12 cellular contexts compared by ENCODE assay signal in genomic region chr7:137816696-137817320, GRCh38. TPM values are rescaled to one million over a fixed set of nuclear protein-coding genes. Genes with fewer than 3 reads are reported as not detected.
A peak's percentile ranks its signal among the peaks of the same experiment; 100 is the strongest.
DNase-seq lines count a peak whose midpoint lies in the region; ATAC-seq and TF ChIP-seq lines count a peak whose summit lies in the region.
"Had no signal": no experiment of that assay in that cellular context is flagged by ENCODE, and none has a peak within 500 bp of the region (broad histone marks: within the 10 kb centered on the region; RNA-seq: fewer than 3 reads in every experiment).

No MANE protein-coding gene starts in this region.

- H3K27ac Mint-ChIP-seq in neural progenitor cell: no peak overlapping the region

- H2AFZ ChIP-seq in MM.1S (ENCODE audit: low read length) (no peak overlapping the region), neural progenitor cell (replicated peaks) (no peak overlapping the region)

- no peaks in the 10 kb centered on the region for H3K27me3 Mint-ChIP-seq in neural progenitor cell (ENCODE audit: insufficient read depth, low read depth)

- TF ChIP-seq CTCF in MM.1S (IDR thresholded peaks at IDR 0.05; ENCODE audit: low read length): 0 out of 2 replicates have a peak, but pooled peaks have one; percentile 8
- TF ChIP-seq CTCF in neural progenitor cell (IDR thresholded peaks at IDR 0.05): peak; percentile 46

- H3K27ac ChIP-seq in MM.1S (ENCODE audit: low read length) (no peak overlapping the region), neural progenitor cell (no peak overlapping the region)
- H3K27ac ChIP-seq: SJCRH30, upper lobe of left lung had no signal

- no peaks in the 10 kb centered on the region for H3K79me2 ChIP-seq in MM.1S (ENCODE audit: low read length)
- H3K79me2 ChIP-seq in neural progenitor cell (ENCODE audit: low read depth): no peaks in the 10 kb centered on the region

- peaks cover 27% of the 10 kb centered on the region for H3K4me1 Mint-ChIP-seq in neural progenitor cell

- H3K36me3 ChIP-seq in MM.1S (replicated peaks; ENCODE audit: insufficient read depth, low read length) (no peaks in the 10 kb centered on the region), neural progenitor cell (no peaks in the 10 kb centered on the region)
- H3K36me3 ChIP-seq: SJCRH30, upper lobe of left lung had no signal

- H3K4me3 ChIP-seq in MM.1S (ENCODE audit: low read length) (no peak overlapping the region), neural progenitor cell (no peak overlapping the region)
- H3K4me3 ChIP-seq: SJCRH30, upper lobe of left lung had no signal

- H3K27me3 ChIP-seq in MM.1S (replicated peaks; ENCODE audit: insufficient read depth, low read length) (no peaks in the 10 kb centered on the region), neural progenitor cell (no peaks in the 10 kb centered on the region)
- H3K27me3 ChIP-seq: SJCRH30, upper lobe of left lung had no signal

- no peak overlapping the region for H3K4me3 Mint-ChIP-seq in neural progenitor cell

- H3K9me3 ChIP-seq in MM.1S (replicated peaks; ENCODE audit: insufficient read depth, low read length): no peaks in the 10 kb centered on the region
- no peaks in the 10 kb centered on the region for H3K9me3 ChIP-seq in neural progenitor cell (ENCODE audit: low read depth)
- H3K9me3 ChIP-seq: SJCRH30, upper lobe of left lung had no signal

- H3K36me3 Mint-ChIP-seq in neural progenitor cell: no peaks in the 10 kb centered on the region

- H3K4me1 ChIP-seq in MM.1S (ENCODE audit: low read length) (no peaks in the 10 kb centered on the region), neural progenitor cell (peaks cover 24% of the 10 kb centered on the region)
- H3K4me1 ChIP-seq: SJCRH30, upper lobe of left lung had no signal

- H3K9me2 ChIP-seq in MM.1S (replicated peaks; ENCODE audit: insufficient read depth, low read length): no peaks in the 10 kb centered on the region

- H3K4me2 ChIP-seq in MM.1S (ENCODE audit: low read depth, low read length) (no peak overlapping the region), neural progenitor cell (no peak overlapping the region)

- ATAC-seq in HG03196 (IDR thresholded peaks at IDR 0.05; ENCODE audit: unreplicated experiment): no peak

- no peaks in the 10 kb centered on the region for H3F3A ChIP-seq in MM.1S (ENCODE audit: insufficient read depth, low read length)
- H3F3A ChIP-seq in neural progenitor cell (ENCODE audit: low read depth): peaks cover 24% of the 10 kb centered on the region

- no peaks in the 10 kb centered on the region for H4K20me1 ChIP-seq in MM.1S (ENCODE audit: insufficient read depth, low read length)
- H4K20me1 ChIP-seq in neural progenitor cell (ENCODE audit: low read depth): no peaks in the 10 kb centered on the region

- H3K9ac ChIP-seq in MM.1S (ENCODE audit: low read length) (no peak overlapping the region), neural progenitor cell (no peak overlapping the region)

- DNase-seq in NCI-H1105 treated with DMSO at 0.1 percent for 48 hours (lab: John Stamatoyannopoulos, UW): peak; percentile 4
- no peak for DNase-seq in NCI-H1105 (lab: John Stamatoyannopoulos, UW)
- no peak for DNase-seq in MM.1S
- DNase-seq in dedifferentiated amniotic fluid mesenchymal stem cell (ENCODE audit: extremely low spot score): peak; percentile 22
- DNase-seq in neural progenitor cell (ENCODE audit: low spot score): peak; percentile 25
- no peak for DNase-seq in UCSD-AML1 (lab: John Stamatoyannopoulos, UW; ENCODE audit: unreplicated experiment)
- no peak for DNase-seq in activated CD8-positive, alpha-beta memory T cell treated with anti-CD3 and anti-CD28 coated beads, Interleukin-2, amount 50 U/mL, for 48 hours
- DNase-seq: caudate nucleus, NCI-H2081 treated with DMSO at 0.1 percent for 48 hours, upper lobe of left lung had no signal

- H3K9me3 Mint-ChIP-seq in neural progenitor cell: no peaks in the 10 kb centered on the region

RNA-seq across cellular contexts. Expression of gene DGKI, which starts 30.0 kb away (rescaled TPM):
- total RNA-seq in neural progenitor cell (ENCODE audit: low replicate concordance): 3.4 and 5.5 TPM in 2 replicates
- total RNA-seq: SJCRH30 had no signal

Comparison
In these comparisons a context has a peak if more than half of its experiments do, and no peak if none do; other contexts are left out.
1. DNase-seq: peak in NCI-H1105 treated with DMSO at 0.1 percent for 48 hours (single experiment), dedifferentiated amniotic fluid mesenchymal stem cell (single experiment) and neural progenitor cell (single experiment); none in NCI-H1105 (single experiment), MM.1S (single experiment), UCSD-AML1 (single experiment) and activated CD8-positive, alpha-beta memory T cell treated with anti-CD3 and anti-CD28 coated beads, Interleukin-2, amount 50 U/mL, for 48 hours (single experiment).